In the genomic region with DNA sequence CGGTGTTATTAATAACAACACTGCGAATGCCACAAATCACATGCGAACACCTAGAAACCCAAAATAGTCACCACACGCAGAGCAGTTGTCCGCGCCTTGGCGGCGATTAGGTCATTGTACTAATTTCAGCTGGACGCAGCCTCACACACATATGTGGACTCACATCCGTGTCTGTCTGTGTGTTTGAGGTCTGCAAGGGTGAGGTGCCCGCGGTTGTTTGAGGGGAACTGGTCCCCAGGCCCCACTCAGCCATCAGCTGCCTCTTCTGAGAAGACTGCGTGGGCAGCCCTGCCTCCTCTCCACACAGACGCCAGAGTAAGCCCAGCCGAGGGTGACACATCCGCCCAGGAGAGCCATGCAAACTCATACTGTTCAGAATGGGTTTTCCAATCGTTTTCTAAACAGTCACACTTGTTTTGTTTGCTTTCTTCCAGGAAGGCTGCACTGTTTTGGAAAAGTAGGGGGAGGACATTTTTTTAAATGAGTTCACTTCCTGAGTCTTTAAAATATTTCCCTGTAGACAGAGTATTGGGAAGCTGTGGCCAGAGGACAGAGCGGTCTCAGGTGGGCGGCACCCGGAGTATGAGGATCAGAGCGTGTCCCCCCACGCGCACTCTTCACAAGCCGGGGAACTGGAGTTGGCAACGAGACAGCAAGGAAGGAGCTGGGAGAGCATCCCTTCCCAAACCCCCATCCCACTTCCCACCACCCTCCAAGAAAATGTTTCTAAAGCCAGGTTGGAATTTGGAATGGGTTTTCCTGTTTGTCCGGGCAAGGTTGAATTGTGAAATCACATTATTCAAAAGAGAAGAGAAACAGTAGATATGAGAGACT, we compare ENCODE assay signal across 1 cellular context.
A peak's percentile ranks its signal among the peaks of the same experiment; 100 is the strongest.
TF ChIP-seq lines count a peak whose summit lies in the region.

No MANE protein-coding gene starts in this region.

TF ChIP-seq in K562, 482 proteins besides CTCF, POLR2A, EP300 and RAD21 (continued from another document and continues in another):
- TF ChIP-seq, protein P1, sequence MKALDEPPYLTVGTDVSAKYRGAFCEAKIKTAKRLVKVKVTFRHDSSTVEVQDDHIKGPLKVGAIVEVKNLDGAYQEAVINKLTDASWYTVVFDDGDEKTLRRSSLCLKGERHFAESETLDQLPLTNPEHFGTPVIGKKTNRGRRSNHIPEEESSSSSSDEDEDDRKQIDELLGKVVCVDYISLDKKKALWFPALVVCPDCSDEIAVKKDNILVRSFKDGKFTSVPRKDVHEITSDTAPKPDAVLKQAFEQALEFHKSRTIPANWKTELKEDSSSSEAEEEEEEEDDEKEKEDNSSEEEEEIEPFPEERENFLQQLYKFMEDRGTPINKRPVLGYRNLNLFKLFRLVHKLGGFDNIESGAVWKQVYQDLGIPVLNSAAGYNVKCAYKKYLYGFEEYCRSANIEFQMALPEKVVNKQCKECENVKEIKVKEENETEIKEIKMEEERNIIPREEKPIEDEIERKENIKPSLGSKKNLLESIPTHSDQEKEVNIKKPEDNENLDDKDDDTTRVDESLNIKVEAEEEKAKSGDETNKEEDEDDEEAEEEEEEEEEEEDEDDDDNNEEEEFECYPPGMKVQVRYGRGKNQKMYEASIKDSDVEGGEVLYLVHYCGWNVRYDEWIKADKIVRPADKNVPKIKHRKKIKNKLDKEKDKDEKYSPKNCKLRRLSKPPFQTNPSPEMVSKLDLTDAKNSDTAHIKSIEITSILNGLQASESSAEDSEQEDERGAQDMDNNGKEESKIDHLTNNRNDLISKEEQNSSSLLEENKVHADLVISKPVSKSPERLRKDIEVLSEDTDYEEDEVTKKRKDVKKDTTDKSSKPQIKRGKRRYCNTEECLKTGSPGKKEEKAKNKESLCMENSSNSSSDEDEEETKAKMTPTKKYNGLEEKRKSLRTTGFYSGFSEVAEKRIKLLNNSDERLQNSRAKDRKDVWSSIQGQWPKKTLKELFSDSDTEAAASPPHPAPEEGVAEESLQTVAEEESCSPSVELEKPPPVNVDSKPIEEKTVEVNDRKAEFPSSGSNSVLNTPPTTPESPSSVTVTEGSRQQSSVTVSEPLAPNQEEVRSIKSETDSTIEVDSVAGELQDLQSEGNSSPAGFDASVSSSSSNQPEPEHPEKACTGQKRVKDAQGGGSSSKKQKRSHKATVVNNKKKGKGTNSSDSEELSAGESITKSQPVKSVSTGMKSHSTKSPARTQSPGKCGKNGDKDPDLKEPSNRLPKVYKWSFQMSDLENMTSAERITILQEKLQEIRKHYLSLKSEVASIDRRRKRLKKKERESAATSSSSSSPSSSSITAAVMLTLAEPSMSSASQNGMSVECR (CRISPR knock-in tag; IDR thresholded peaks at IDR 0.05), result no peak
- TF ChIP-seq ZNF140 (CRISPR knock-in tag; IDR thresholded peaks at IDR 0.05) (no peak), SMAD3 (CRISPR knock-in tag; conservative IDR thresholded peaks at IDR 0.05) (no peak), PRMT5 (CRISPR knock-in tag; IDR thresholded peaks at IDR 0.05) (no peak), C11orf30 (IDR thresholded peaks at IDR 0.05; ENCODE audit: low read depth) (no peak), MEIS2 (IDR thresholded peaks at IDR 0.05; ENCODE audit: partially characterized antibody) (no peak), PHF8 (IDR thresholded peaks at IDR 0.05; ENCODE audit: borderline replicate concordance, low read length) (no peak), ZNF695 (CRISPR knock-in tag; IDR thresholded peaks at IDR 0.05) (no peak), ZNF780A (CRISPR knock-in tag; IDR thresholded peaks at IDR 0.05) (no peak), RB1 (IDR thresholded peaks at IDR 0.05; ENCODE audit: low read depth) (no peak), DACH1 (IDR thresholded peaks at IDR 0.05; ENCODE audit: partially characterized antibody) (no peak), ZFP1 (CRISPR knock-in tag; IDR thresholded peaks at IDR 0.05) (no peak), ZNF274 (IDR thresholded peaks at IDR 0.05; ENCODE audit: borderline replicate concordance, low read depth, low read length) (no peak), ZNF830 (CRISPR knock-in tag; IDR thresholded peaks at IDR 0.05) (no peak), TEAD1 (CRISPR knock-in tag; IDR thresholded peaks at IDR 0.05) (no peak), ZNF408 (CRISPR knock-in tag; IDR thresholded peaks at IDR 0.05; ENCODE audit: low read depth) (no peak), NONO (IDR thresholded peaks at IDR 0.05; ENCODE audit: low read depth in 2 of 2, low read length in 1 of 2) (no peak), MEF2A (IDR thresholded peaks at IDR 0.05; ENCODE audit: control insufficient read depth, low read depth, low read length) (no peak), FOSL1 (tag; conservative IDR thresholded peaks at IDR 0.05) (no peak; the same call in 1 of the 2 replicates), HDAC1 (IDR thresholded peaks at IDR 0.05) (no peak), SREBF2 (CRISPR knock-in tag; IDR thresholded peaks at IDR 0.05) (no peak), ZNF24 (IDR thresholded peaks at IDR 0.05) (peak; percentile 4; the same call in 1 of the 2 replicates), TAF15 (IDR thresholded peaks at IDR 0.05; ENCODE audit: low read depth, low read length) (no peak), POLR2B (IDR thresholded peaks at IDR 0.05; ENCODE audit: low read depth, partially characterized antibody) (no peak), POLR3G (IDR thresholded peaks at IDR 0.05; ENCODE audit: extremely low read depth, insufficient read length, insufficient replicate concordance) (no peak), HDAC2 (IDR thresholded peaks at IDR 0.05) (no peak), MBD2 (IDR thresholded peaks at IDR 0.05; ENCODE audit: borderline replicate concordance, low read depth) (no peak), NELFE (IDR thresholded peaks at IDR 0.05; ENCODE audit: insufficient read depth, insufficient read length) (no peak), ZNF584 (CRISPR knock-in tag; IDR thresholded peaks at IDR 0.05; ENCODE audit: low read depth) (no peak), ZNF445 (CRISPR knock-in tag; IDR thresholded peaks at IDR 0.05; ENCODE audit: low read depth) (no peak), SOX6 (IDR thresholded peaks at IDR 0.05) (no peak), CEBPB (tag; IDR thresholded peaks at IDR 0.05) (peak; percentile 28; the same call in 1 of the 2 replicates), CXXC5 (CRISPR knock-in tag; IDR thresholded peaks at IDR 0.05) (no peak), SETDB1 (IDR thresholded peaks at IDR 0.05; ENCODE audit: low read length) (no peak), JUN (IDR thresholded peaks at IDR 0.05; ENCODE audit: borderline replicate concordance, low read depth, low read length) (no peak), JUN (CRISPR knock-in tag; IDR thresholded peaks at IDR 0.05; ENCODE audit: borderline replicate concordance) (no peak), RBBP5 (IDR thresholded peaks at IDR 0.05; ENCODE audit: borderline replicate concordance, insufficient read depth, low read length, poor library complexity, severe bottlenecking) (no peak), EGR1 (conservative IDR thresholded peaks at IDR 0.05) (peak; percentile 85), SRSF3 (IDR thresholded peaks at IDR 0.05; ENCODE audit: insufficient read depth, low read length) (no peak), DNMT1 (IDR thresholded peaks at IDR 0.05) (no peak), MYNN (IDR thresholded peaks at IDR 0.05) (no peak), MYNN (CRISPR knock-in tag; IDR thresholded peaks at IDR 0.05) (no peak), SRSF1 (IDR thresholded peaks at IDR 0.05; ENCODE audit: low read depth, low read length) (no peak)
- TF ChIP-seq, protein P2, sequence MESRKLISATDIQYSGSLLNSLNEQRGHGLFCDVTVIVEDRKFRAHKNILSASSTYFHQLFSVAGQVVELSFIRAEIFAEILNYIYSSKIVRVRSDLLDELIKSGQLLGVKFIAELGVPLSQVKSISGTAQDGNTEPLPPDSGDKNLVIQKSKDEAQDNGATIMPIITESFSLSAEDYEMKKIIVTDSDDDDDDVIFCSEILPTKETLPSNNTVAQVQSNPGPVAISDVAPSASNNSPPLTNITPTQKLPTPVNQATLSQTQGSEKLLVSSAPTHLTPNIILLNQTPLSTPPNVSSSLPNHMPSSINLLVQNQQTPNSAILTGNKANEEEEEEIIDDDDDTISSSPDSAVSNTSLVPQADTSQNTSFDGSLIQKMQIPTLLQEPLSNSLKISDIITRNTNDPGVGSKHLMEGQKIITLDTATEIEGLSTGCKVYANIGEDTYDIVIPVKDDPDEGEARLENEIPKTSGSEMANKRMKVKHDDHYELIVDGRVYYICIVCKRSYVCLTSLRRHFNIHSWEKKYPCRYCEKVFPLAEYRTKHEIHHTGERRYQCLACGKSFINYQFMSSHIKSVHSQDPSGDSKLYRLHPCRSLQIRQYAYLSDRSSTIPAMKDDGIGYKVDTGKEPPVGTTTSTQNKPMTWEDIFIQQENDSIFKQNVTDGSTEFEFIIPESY (CRISPR knock-in tag; IDR thresholded peaks at IDR 0.05), result peak; percentile 88
- TF ChIP-seq, protein P3, sequence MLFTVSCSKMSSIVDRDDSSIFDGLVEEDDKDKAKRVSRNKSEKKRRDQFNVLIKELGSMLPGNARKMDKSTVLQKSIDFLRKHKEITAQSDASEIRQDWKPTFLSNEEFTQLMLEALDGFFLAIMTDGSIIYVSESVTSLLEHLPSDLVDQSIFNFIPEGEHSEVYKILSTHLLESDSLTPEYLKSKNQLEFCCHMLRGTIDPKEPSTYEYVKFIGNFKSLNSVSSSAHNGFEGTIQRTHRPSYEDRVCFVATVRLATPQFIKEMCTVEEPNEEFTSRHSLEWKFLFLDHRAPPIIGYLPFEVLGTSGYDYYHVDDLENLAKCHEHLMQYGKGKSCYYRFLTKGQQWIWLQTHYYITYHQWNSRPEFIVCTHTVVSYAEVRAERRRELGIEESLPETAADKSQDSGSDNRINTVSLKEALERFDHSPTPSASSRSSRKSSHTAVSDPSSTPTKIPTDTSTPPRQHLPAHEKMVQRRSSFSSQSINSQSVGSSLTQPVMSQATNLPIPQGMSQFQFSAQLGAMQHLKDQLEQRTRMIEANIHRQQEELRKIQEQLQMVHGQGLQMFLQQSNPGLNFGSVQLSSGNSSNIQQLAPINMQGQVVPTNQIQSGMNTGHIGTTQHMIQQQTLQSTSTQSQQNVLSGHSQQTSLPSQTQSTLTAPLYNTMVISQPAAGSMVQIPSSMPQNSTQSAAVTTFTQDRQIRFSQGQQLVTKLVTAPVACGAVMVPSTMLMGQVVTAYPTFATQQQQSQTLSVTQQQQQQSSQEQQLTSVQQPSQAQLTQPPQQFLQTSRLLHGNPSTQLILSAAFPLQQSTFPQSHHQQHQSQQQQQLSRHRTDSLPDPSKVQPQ (CRISPR knock-in tag; IDR thresholded peaks at IDR 0.05; ENCODE audit: borderline replicate concordance), result no peak
- TF ChIP-seq, protein P4, sequence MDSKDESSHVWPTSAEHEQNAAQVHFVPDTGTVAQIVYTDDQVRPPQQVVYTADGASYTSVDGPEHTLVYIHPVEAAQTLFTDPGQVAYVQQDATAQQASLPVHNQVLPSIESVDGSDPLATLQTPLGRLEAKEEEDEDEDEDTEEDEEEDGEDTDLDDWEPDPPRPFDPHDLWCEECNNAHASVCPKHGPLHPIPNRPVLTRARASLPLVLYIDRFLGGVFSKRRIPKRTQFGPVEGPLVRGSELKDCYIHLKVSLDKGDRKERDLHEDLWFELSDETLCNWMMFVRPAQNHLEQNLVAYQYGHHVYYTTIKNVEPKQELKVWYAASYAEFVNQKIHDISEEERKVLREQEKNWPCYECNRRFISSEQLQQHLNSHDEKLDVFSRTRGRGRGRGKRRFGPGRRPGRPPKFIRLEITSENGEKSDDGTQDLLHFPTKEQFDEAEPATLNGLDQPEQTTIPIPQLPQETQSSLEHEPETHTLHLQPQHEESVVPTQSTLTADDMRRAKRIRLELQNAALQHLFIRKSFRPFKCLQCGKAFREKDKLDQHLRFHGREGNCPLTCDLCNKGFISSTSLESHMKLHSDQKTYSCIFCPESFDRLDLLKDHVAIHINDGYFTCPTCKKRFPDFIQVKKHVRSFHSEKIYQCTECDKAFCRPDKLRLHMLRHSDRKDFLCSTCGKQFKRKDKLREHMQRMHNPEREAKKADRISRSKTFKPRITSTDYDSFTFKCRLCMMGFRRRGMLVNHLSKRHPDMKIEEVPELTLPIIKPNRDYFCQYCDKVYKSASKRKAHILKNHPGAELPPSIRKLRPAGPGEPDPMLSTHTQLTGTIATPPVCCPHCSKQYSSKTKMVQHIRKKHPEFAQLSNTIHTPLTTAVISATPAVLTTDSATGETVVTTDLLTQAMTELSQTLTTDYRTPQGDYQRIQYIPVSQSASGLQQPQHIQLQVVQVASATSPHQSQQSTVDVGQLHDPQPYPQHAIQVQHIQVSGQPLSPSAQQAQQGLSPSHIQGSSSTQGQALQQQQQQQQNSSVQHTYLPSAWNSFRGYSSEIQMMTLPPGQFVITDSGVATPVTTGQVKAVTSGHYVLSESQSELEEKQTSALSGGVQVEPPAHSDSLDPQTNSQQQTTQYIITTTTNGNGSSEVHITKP (IDR thresholded peaks at IDR 0.05; ENCODE audit: partially characterized antibody), result peak; percentile 52
- TF ChIP-seq, protein P5, sequence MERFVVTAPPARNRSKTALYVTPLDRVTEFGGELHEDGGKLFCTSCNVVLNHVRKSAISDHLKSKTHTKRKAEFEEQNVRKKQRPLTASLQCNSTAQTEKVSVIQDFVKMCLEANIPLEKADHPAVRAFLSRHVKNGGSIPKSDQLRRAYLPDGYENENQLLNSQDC (CRISPR knock-in tag; IDR thresholded peaks at IDR 0.05), result no peak
- TF ChIP-seq, protein P6, sequence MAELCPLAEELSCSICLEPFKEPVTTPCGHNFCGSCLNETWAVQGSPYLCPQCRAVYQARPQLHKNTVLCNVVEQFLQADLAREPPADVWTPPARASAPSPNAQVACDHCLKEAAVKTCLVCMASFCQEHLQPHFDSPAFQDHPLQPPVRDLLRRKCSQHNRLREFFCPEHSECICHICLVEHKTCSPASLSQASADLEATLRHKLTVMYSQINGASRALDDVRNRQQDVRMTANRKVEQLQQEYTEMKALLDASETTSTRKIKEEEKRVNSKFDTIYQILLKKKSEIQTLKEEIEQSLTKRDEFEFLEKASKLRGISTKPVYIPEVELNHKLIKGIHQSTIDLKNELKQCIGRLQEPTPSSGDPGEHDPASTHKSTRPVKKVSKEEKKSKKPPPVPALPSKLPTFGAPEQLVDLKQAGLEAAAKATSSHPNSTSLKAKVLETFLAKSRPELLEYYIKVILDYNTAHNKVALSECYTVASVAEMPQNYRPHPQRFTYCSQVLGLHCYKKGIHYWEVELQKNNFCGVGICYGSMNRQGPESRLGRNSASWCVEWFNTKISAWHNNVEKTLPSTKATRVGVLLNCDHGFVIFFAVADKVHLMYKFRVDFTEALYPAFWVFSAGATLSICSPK (IDR thresholded peaks at IDR 0.05; ENCODE audit: borderline replicate concordance), result no peak
- TF ChIP-seq, protein P7, sequence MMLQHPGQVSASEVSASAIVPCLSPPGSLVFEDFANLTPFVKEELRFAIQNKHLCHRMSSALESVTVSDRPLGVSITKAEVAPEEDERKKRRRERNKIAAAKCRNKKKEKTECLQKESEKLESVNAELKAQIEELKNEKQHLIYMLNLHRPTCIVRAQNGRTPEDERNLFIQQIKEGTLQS (IDR thresholded peaks at IDR 0.05), result peak; percentile 20; the same call in 1 of the 2 replicates
- TF ChIP-seq, protein P7 (CRISPR knock-in tag; conservative IDR thresholded peaks at IDR 0.05), result no peak
